ENCODE assay signal across 13 cellular contexts in the genomic region with DNA sequence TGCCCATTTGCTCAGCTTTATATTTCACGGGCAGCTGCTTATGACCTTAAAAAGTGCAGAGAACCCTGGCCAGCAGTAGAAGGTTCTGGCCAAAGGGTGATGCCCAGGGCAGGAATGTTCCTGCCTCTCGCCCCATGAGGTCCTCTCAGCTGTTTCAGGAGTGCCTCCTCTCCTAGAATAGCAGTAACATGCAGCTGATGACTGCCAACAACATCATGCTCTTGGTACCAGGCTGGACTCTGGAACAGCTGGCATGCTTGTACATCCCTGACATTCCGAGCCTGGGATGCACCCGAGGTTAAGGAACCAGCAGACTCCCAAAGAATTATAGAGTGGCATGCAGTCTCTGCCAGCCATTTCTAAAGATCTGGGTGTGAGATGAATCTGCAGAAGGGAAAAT. TPM values are rescaled to one million over a fixed set of nuclear protein-coding genes. Genes with fewer than 3 reads are reported as not detected.
DNase-seq lines count a peak whose midpoint lies in the region; ATAC-seq, FAIRE-seq and TF ChIP-seq lines count a peak whose summit lies in the region.
"Had no signal": no experiment of that assay in that cellular context is flagged by ENCODE, and none has a peak within 500 bp of the region (broad histone marks: within the 10 kb centered on the region; RNA-seq: fewer than 3 reads in every experiment).

No MANE protein-coding gene starts in this region.

- H3K9ac ChIP-seq in keratinocyte (ENCODE audit: control insufficient read depth, extremely low read depth, insufficient read depth, low read length): no peak overlapping the region

- peak; percentile 47 for ATAC-seq in SK-N-SH treated with all-trans-retinoic acid at 6 μM for 48 hours
- ATAC-seq in GM21447 (IDR thresholded peaks at IDR 0.05; ENCODE audit: unreplicated experiment): no peak
- no peak for ATAC-seq in HG03520 (IDR thresholded peaks at IDR 0.05; ENCODE audit: unreplicated experiment)
- ATAC-seq: A549 had no signal

- FAIRE-seq in keratinocyte (lab: Jason Lieb, UNC): peak; percentile 5
- FAIRE-seq: A549, GM12892 had no signal

- H3K36me3 ChIP-seq in keratinocyte (ENCODE audit: control insufficient read depth in 2 of 2, extremely low read depth in 1 of 2, insufficient read depth in 2 of 2, low read length in 2 of 2): peaks cover 3 to 4% of the 10 kb centered on the region in 2 experiments
- H3K36me3 ChIP-seq: SJCRH30 had no signal

- H3K4me3 ChIP-seq in keratinocyte (ENCODE audit: control insufficient read depth in 2 of 3, extremely low read depth in 1 of 3, insufficient read depth in 2 of 3, low read depth in 1 of 3, low read length in 3 of 3): no peak overlapping the region
- H3K4me3 ChIP-seq in skeletal muscle cell (ENCODE audit: low read depth, low read length): no peak overlapping the region
- H3K4me3 ChIP-seq: A549, SJCRH30 had no signal

- no peaks in the 10 kb centered on the region for H3K9me3 Mint-ChIP-seq in activated CD4-positive, alpha-beta T cell treated with anti-CD3 and anti-CD28 coated beads, Interleukin-2, amount 10 ng/mL, durations not matched to agents 24 days and 14 days

- no peaks in the 10 kb centered on the region for H3K9me1 ChIP-seq in keratinocyte (ENCODE audit: control insufficient read depth, extremely low read depth, insufficient read depth, low read length)

- H3K4me1 Mint-ChIP-seq in activated CD4-positive, alpha-beta T cell treated with anti-CD3 and anti-CD28 coated beads, Interleukin-2, amount 10 ng/mL, durations not matched to agents 24 days and 14 days: no peaks in the 10 kb centered on the region

- no peaks in the 10 kb centered on the region for H3K79me2 ChIP-seq in keratinocyte (ENCODE audit: control insufficient read depth, insufficient read depth, low read length)

- H3K27ac Mint-ChIP-seq in activated CD4-positive, alpha-beta T cell treated with anti-CD3 and anti-CD28 coated beads, Interleukin-2, amount 10 ng/mL, durations not matched to agents 24 days and 14 days: no peak overlapping the region

- TF ChIP-seq CTCF in keratinocyte (optimal IDR thresholded peaks at IDR 0.05 in 1 of 3, IDR thresholded peaks at IDR 0.05 in 1 of 3, conservative IDR thresholded peaks at IDR 0.05 in 1 of 3; ENCODE audit: extremely low read depth in 1 of 3, insufficient read depth in 2 of 3, low read length in 3 of 3): no peak

- intact Hi-C loops in activated CD4-positive, alpha-beta T cell treated with anti-CD3 and anti-CD28 coated beads, Interleukin-2, amount 10 ng/mL, durations not matched to agents 24 days and 14 days (cut with micrococcal nuclease): no loop called here

- no peak overlapping the region for H3K4me3 Mint-ChIP-seq in activated CD4-positive, alpha-beta T cell treated with anti-CD3 and anti-CD28 coated beads, Interleukin-2, amount 10 ng/mL, durations not matched to agents 24 days and 14 days

- H3K4me1 ChIP-seq in keratinocyte (ENCODE audit: control insufficient read depth, extremely low read depth, insufficient read depth, low read length): peaks cover 14% of the 10 kb centered on the region
- H3K4me1 ChIP-seq: SJCRH30 had no signal

- no peaks in the 10 kb centered on the region for H3K27me3 Mint-ChIP-seq in activated CD4-positive, alpha-beta T cell treated with anti-CD3 and anti-CD28 coated beads, Interleukin-2, amount 10 ng/mL, durations not matched to agents 24 days and 14 days

- H3K9me3 ChIP-seq in keratinocyte (ENCODE audit: control insufficient read depth, low read depth, low read length): no peaks in the 10 kb centered on the region
- H3K9me3 ChIP-seq: A549, SJCRH30 had no signal

- peak; percentile 34 for DNase-seq in EH (ENCODE audit: low read depth)
- DNase-seq in keratinocyte (ENCODE audit: low read depth, low spot score): no peak
- peak; percentile 46 for DNase-seq in skeletal muscle cell (ENCODE audit: low read depth)
- no peak for DNase-seq in activated CD4-positive, alpha-beta T cell treated with anti-CD3 and anti-CD28 coated beads, Interleukin-2, amount 10 ng/mL, durations not matched to agents 24 days and 14 days
- DNase-seq: NCI-H187, NCI-H345, SJCRH30 had no signal

- H4K20me1 ChIP-seq in keratinocyte (ENCODE audit: control insufficient read depth, extremely low read depth, insufficient read depth, low read length): no peaks in the 10 kb centered on the region

- H2AFZ ChIP-seq in keratinocyte (ENCODE audit: control insufficient read depth, low read length): no peak overlapping the region

- dilution Hi-C loops in keratinocyte (cut with MboI; ENCODE audit: extremely low pct_ligation_motif_present, low sequenced_read_pairs): no loop called here

- no peaks in the 10 kb centered on the region for H3K36me3 Mint-ChIP-seq in activated CD4-positive, alpha-beta T cell treated with anti-CD3 and anti-CD28 coated beads, Interleukin-2, amount 10 ng/mL, durations not matched to agents 24 days and 14 days (ENCODE audit: low read depth)

- peak overlapping the region; percentile 25 for H3K4me2 ChIP-seq in keratinocyte (ENCODE audit: control insufficient read depth, extremely low read depth, insufficient read depth, low read depth, low read length)
- H3K4me2 ChIP-seq: A549 had no signal

- H3K27me3 ChIP-seq in keratinocyte (ENCODE audit: control insufficient read depth, extremely low read depth, insufficient read depth, low read length): no peaks in the 10 kb centered on the region
- H3K27me3 ChIP-seq: SJCRH30 had no signal

- H3K27ac ChIP-seq in keratinocyte (ENCODE audit: control insufficient read depth, insufficient read depth, low read length): no peak overlapping the region
- H3K27ac ChIP-seq: C4-2B, SJCRH30 had no signal

TF ChIP-seq in SK-N-SH treated with all-trans-retinoic acid at 6 μM for 48 hours, 23 proteins besides CTCF, POLR2A, EP300 and RAD21:
- no peak for TF ChIP-seq ARNTL (CRISPR knock-in tag; IDR thresholded peaks at IDR 0.05; ENCODE audit: borderline replicate concordance, low read depth)
- TF ChIP-seq PPARA (CRISPR knock-in tag; IDR thresholded peaks at IDR 0.05; ENCODE audit: borderline replicate concordance): no peak
- TF ChIP-seq, protein P1, sequence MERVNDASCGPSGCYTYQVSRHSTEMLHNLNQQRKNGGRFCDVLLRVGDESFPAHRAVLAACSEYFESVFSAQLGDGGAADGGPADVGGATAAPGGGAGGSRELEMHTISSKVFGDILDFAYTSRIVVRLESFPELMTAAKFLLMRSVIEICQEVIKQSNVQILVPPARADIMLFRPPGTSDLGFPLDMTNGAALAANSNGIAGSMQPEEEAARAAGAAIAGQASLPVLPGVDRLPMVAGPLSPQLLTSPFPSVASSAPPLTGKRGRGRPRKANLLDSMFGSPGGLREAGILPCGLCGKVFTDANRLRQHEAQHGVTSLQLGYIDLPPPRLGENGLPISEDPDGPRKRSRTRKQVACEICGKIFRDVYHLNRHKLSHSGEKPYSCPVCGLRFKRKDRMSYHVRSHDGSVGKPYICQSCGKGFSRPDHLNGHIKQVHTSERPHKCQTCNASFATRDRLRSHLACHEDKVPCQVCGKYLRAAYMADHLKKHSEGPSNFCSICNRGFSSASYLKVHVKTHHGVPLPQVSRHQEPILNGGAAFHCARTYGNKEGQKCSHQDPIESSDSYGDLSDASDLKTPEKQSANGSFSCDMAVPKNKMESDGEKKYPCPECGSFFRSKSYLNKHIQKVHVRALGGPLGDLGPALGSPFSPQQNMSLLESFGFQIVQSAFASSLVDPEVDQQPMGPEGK (CRISPR knock-in tag; IDR thresholded peaks at IDR 0.05; ENCODE audit: borderline replicate concordance): no peak
- no peak for TF ChIP-seq ESRRG (CRISPR knock-in tag; IDR thresholded peaks at IDR 0.05)
- no peak for TF ChIP-seq ZNF565 (CRISPR knock-in tag; conservative IDR thresholded peaks at IDR 0.05; ENCODE audit: low read depth)
- TF ChIP-seq TSHZ2 (CRISPR knock-in tag; IDR thresholded peaks at IDR 0.05): no peak

RNA-seq across cellular contexts. Expression of gene TENM3, which starts 11.7 kb away (rescaled TPM):
- 17.0 to 20.9 TPM (median 18.8 TPM) in 3 replicates for polyA plus RNA-seq in keratinocyte
- polyA plus RNA-seq in keratinocyte (2011; ENCODE audit: low read depth): 8.8 TPM
- 3.9 and 4.9 TPM in 2 replicates for polyA plus RNA-seq in keratinocyte (2011; cell fraction: cytosol; rRNA removed)
- polyA plus RNA-seq in keratinocyte (2011; cell fraction: nucleus; rRNA removed): 25.4 and 26.5 TPM in 2 replicates
- 4.9 and 19.5 TPM in 2 replicates for polyA plus RNA-seq in keratinocyte (2012; ENCODE audit: low replicate concordance)
- 51.9 to 65.0 TPM (median 63.1 TPM) in 3 replicates for polyA minus RNA-seq in keratinocyte
- polyA minus RNA-seq in keratinocyte (2011; cell fraction: cytosol; rRNA and poly(A)+ RNA removed): 10.2 TPM
- 111 and 165 TPM in 2 replicates for polyA minus RNA-seq in keratinocyte (2011; cell fraction: nucleus; rRNA and poly(A)+ RNA removed)
- not detected in 2 replicates for total RNA-seq in activated CD4-positive, alpha-beta T cell treated with anti-CD3 and anti-CD28 coated beads, Interleukin-2, amount 10 ng/mL, durations not matched to agents 24 days and 14 days

Comparison
In these comparisons a context has a peak if more than half of its experiments do, and no peak if none do; other contexts are left out.
1. DNase-seq: peak in EH (single experiment) and skeletal muscle cell (single experiment); none in keratinocyte (single experiment) and activated CD4-positive, alpha-beta T cell treated with anti-CD3 and anti-CD28 coated beads, Interleukin-2, amount 10 ng/mL, durations not matched to agents 24 days and 14 days (single experiment).